ENCODE assay signal across 24 cellular contexts in genomic region chr4:165806613-165807012, GRCh38.
"Had no signal": no experiment of that assay in that cellular context is flagged by ENCODE, and none has a peak within 500 bp of the region (broad histone marks: within the 10 kb centered on the region; RNA-seq: fewer than 3 reads in every experiment).

No MANE protein-coding gene starts in this region.

- ATAC-seq: foreskin keratinocyte; gastroesophageal sphincter; heart left ventricle; left cardiac atrium; left lung; left ventricle myocardium superior; naive thymus-derived CD4-positive, alpha-beta T cell had no signal

- FAIRE-seq: colon, endothelial cell of umbilical vein, frontal cortex, keratinocyte had no signal

- H3K4me1 ChIP-seq: foreskin keratinocyte, heart left ventricle, left lung had no signal

- H3K27me3 ChIP-seq: esophagus muscularis mucosa, foreskin keratinocyte, gastroesophageal sphincter, heart left ventricle, hepatocyte, left lung had no signal

- H2AFZ ChIP-seq: hepatocyte had no signal

- H3K4me2 ChIP-seq: hepatocyte had no signal

- H3K4me3 ChIP-seq: coronary artery, dorsolateral prefrontal cortex, esophagus muscularis mucosa, gastroesophageal sphincter, heart left ventricle, hepatocyte, left lung, lung had no signal

- H3K27ac ChIP-seq: coronary artery, dorsolateral prefrontal cortex, esophagus muscularis mucosa, foreskin keratinocyte, gastroesophageal sphincter, heart left ventricle, hepatocyte, left lung had no signal

- DNase-seq: dermis blood vessel endothelial cell; dorsolateral prefrontal cortex; effector CD4-positive, alpha-beta T cell; effector memory CD4-positive, alpha-beta T cell; foreskin keratinocyte; heart left ventricle; hypothalamus; immature natural killer cell; left cardiac atrium; left lung; left ventricle myocardium superior; mammary epithelial cell; mesendoderm; midbrain; naive thymus-derived CD4-positive, alpha-beta T cell had no signal

- H3K9me3 ChIP-seq: esophagus muscularis mucosa, gastroesophageal sphincter, heart left ventricle, left lung had no signal

- H3K36me3 ChIP-seq: esophagus muscularis mucosa, gastroesophageal sphincter, heart left ventricle, left lung had no signal

- H3K79me2 ChIP-seq: hepatocyte had no signal
